1 cellular context compared by ENCODE assay signal in genomic region chr2:96225016-96225533, GRCh38.
TF ChIP-seq lines count a peak whose summit lies in the region.

No MANE protein-coding gene starts in this region.

TF ChIP-seq in K562, 482 proteins besides CTCF, POLR2A, EP300 and RAD21 (continued from another document):
- TF ChIP-seq IRF9 (tag; IDR thresholded peaks at IDR 0.05) (0 out of 2 replicates have a peak, but pooled peaks have one; percentile 25), DMBX1 (CRISPR knock-in tag; IDR thresholded peaks at IDR 0.05; ENCODE audit: borderline replicate concordance) (peak; percentile 92), VEZF1 (CRISPR knock-in tag; IDR thresholded peaks at IDR 0.05) (peak; percentile 36), THRA (IDR thresholded peaks at IDR 0.05) (no peak), ZNF212 (CRISPR knock-in tag; IDR thresholded peaks at IDR 0.05) (peak; percentile 32; the same call in 1 of the 2 replicates), L3MBTL2 (IDR thresholded peaks at IDR 0.05) (peak; percentile 61), KDM2B (CRISPR knock-in tag; IDR thresholded peaks at IDR 0.05) (no peak), CXXC5 (CRISPR knock-in tag; IDR thresholded peaks at IDR 0.05) (peak; percentile 72), PHF8 (IDR thresholded peaks at IDR 0.05; ENCODE audit: borderline replicate concordance, low read length) (peak; percentile 28; the same call in 1 of the 2 replicates), GTF2A2 (tag; IDR thresholded peaks at IDR 0.05) (no peak), ZNF583 (CRISPR knock-in tag; IDR thresholded peaks at IDR 0.05) (peak; percentile 80), HIVEP1 (CRISPR knock-in tag; IDR thresholded peaks at IDR 0.05) (peak; percentile 84), LEF1 (IDR thresholded peaks at IDR 0.05) (peak; percentile 90; the same call in 1 of the 2 replicates), ATF4 (CRISPR knock-in tag; IDR thresholded peaks at IDR 0.05) (peak; percentile 72; the same call in 1 of the 2 replicates), ZNF609 (CRISPR knock-in tag; IDR thresholded peaks at IDR 0.05; ENCODE audit: borderline replicate concordance) (no peak), ELF4 (CRISPR knock-in tag; IDR thresholded peaks at IDR 0.05) (0 out of 2 replicates have a peak, but pooled peaks have one; percentile 62), ZNF707 (CRISPR knock-in tag; conservative IDR thresholded peaks at IDR 0.05) (peak; percentile 50; the same call in 1 of the 2 replicates), ZNF41 (CRISPR knock-in tag; conservative IDR thresholded peaks at IDR 0.05) (peak; percentile 71; the same call in 1 of the 2 replicates), CEBPB (tag; IDR thresholded peaks at IDR 0.05) (peak; percentile 38; the same call in 1 of the 2 replicates), CREB3 (tag; conservative IDR thresholded peaks at IDR 0.05; ENCODE audit: low read depth) (peak; percentile 80), ZNF561 (CRISPR knock-in tag; conservative IDR thresholded peaks at IDR 0.05) (no peak), ZNF644 (tag; IDR thresholded peaks at IDR 0.05; ENCODE audit: low read depth) (peak; percentile 74; the same call in 1 of the 2 replicates), KLF16 (IDR thresholded peaks at IDR 0.05) (peak; percentile 100), ELF2 (CRISPR knock-in tag; IDR thresholded peaks at IDR 0.05) (peak; percentile 37; the same call in 1 of the 2 replicates), TSHZ1 (CRISPR knock-in tag; IDR thresholded peaks at IDR 0.05) (peak; percentile 80), ZNF75A (CRISPR knock-in tag; IDR thresholded peaks at IDR 0.05) (peak; percentile 76; the same call in 1 of the 2 replicates), MTA3 (IDR thresholded peaks at IDR 0.05; ENCODE audit: borderline replicate concordance) (peak; percentile 30; the same call in 1 of the 2 replicates), NEUROD1 (IDR thresholded peaks at IDR 0.05; ENCODE audit: borderline replicate concordance, low read depth, low read length, partially characterized antibody) (no peak), DDX20 (tag; IDR thresholded peaks at IDR 0.05; ENCODE audit: low read depth) (peak; percentile 83), ZFX (CRISPR knock-in tag; IDR thresholded peaks at IDR 0.05) (peak; percentile 64), ETV1 (tag; conservative IDR thresholded peaks at IDR 0.05; ENCODE audit: low read depth) (0 out of 2 replicates have a peak, but pooled peaks have one; percentile 12), ZNF584 (CRISPR knock-in tag; IDR thresholded peaks at IDR 0.05; ENCODE audit: low read depth) (peak; percentile 84), ZNF133 (CRISPR knock-in tag; IDR thresholded peaks at IDR 0.05) (no peak), ZNF197 (CRISPR knock-in tag; IDR thresholded peaks at IDR 0.05; ENCODE audit: low read depth) (0 out of 2 replicates have a peak, but pooled peaks have one; percentile 81), GATAD2A (IDR thresholded peaks at IDR 0.05) (peak; percentile 89), ZNF76 (CRISPR knock-in tag; IDR thresholded peaks at IDR 0.05; ENCODE audit: borderline replicate concordance) (peak; percentile 80), NR4A1 (CRISPR knock-in tag; IDR thresholded peaks at IDR 0.05) (no peak), NR4A1 (tag; IDR thresholded peaks at IDR 0.05) (peak; percentile 68; the same call in 1 of the 2 replicates), RFX7 (CRISPR knock-in tag; IDR thresholded peaks at IDR 0.05) (no peak), ATF1 (CRISPR knock-in tag; IDR thresholded peaks at IDR 0.05) (no peak), ATF1 (tag; IDR thresholded peaks at IDR 0.05) (0 out of 2 replicates have a peak, but pooled peaks have one; percentile 22), HBP1 (CRISPR knock-in tag; IDR thresholded peaks at IDR 0.05) (0 out of 2 replicates have a peak, but pooled peaks have one; percentile 34), CBX1 (IDR thresholded peaks at IDR 0.05; ENCODE audit: low read depth) (no peak), HMGN3 (IDR thresholded peaks at IDR 0.05; ENCODE audit: borderline replicate concordance, extremely low read depth, insufficient read length, low read depth, low read length) (no peak), BCOR (IDR thresholded peaks at IDR 0.05) (peak; percentile 63; the same call in 1 of the 2 replicates), NR2C2 (CRISPR knock-in tag; IDR thresholded peaks at IDR 0.05) (no peak), NR2C2 (tag; IDR thresholded peaks at IDR 0.05) (peak; percentile 47; the same call in 1 of the 2 replicates), ERF (CRISPR knock-in tag; IDR thresholded peaks at IDR 0.05) (0 out of 2 replicates have a peak, but pooled peaks have one; percentile 76), ZNF311 (CRISPR knock-in tag; IDR thresholded peaks at IDR 0.05) (peak; percentile 72; the same call in 1 of the 2 replicates), EP400 (IDR thresholded peaks at IDR 0.05) (peak; percentile 73), RFX5 (IDR thresholded peaks at IDR 0.05; ENCODE audit: low read depth, low read length) (no peak)
TF ChIP-seq in K562: peak in this region for 101.
